In the genomic region with DNA sequence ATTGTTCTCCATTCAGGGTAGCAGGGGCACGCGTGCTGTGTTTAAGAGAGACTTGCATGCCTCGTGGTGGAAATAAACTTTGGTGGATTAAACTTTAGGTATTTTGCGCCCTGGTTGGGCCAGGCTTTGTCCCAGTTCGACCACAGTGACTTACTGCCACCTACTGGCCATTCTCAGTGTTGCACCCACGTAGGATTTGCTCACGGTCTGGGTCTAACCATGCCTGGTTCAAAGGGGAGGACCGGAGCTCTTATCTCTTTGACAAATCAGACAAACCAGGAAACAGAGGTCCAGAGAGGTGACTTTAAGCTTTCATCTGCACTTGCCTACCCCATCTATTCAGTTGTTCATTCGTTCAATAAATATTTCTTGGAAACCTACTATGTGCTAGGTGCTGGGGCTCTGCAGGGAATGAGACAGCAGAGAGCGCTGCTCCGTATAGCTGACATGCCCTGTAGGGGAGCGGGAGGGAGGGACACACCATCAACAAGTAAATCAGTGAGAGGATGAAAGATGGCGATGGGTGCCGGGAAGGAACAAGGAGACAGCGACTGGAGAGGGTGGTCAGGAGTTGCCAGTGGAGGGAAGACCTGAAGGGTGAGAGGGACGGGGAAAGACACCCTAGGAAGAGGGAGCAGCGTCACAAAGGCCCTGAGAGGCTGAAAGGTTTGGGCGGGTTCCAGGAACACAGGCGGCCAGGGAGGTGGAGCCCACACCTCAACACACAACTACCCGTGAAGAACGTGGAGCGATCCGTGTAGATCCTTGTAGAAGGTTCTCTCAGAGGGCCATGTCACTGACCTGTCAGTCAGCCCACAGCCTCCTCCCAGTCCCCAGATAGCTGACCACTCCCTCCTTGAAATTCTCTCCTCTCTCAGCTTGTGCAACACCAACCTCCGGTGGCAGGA, we compare ENCODE assay signal across 1 cellular context.
TF ChIP-seq lines count a peak whose summit lies in the region.

No MANE protein-coding gene starts in this region.

TF ChIP-seq in HepG2, 621 proteins besides CTCF, POLR2A, EP300 and RAD21 (continued from another document and continues in another):
- TF ChIP-seq, protein P1, sequence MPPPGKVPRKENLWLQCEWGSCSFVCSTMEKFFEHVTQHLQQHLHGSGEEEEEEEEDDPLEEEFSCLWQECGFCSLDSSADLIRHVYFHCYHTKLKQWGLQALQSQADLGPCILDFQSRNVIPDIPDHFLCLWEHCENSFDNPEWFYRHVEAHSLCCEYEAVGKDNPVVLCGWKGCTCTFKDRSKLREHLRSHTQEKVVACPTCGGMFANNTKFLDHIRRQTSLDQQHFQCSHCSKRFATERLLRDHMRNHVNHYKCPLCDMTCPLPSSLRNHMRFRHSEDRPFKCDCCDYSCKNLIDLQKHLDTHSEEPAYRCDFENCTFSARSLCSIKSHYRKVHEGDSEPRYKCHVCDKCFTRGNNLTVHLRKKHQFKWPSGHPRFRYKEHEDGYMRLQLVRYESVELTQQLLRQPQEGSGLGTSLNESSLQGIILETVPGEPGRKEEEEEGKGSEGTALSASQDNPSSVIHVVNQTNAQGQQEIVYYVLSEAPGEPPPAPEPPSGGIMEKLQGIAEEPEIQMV (CRISPR knock-in tag; IDR thresholded peaks at IDR 0.05; ENCODE audit: low read depth) = no peak
- TF ChIP-seq RXRA (CRISPR knock-in tag; IDR thresholded peaks at IDR 0.05) (no peak), LCORL (IDR thresholded peaks at IDR 0.05) (no peak), LCORL (CRISPR knock-in tag; IDR thresholded peaks at IDR 0.05) (peak; percentile 53; the same call in 1 of the 2 replicates), NR2F1 (CRISPR knock-in tag; IDR thresholded peaks at IDR 0.05) (no peak), ZC3H4 (CRISPR knock-in tag; IDR thresholded peaks at IDR 0.05; ENCODE audit: borderline replicate concordance) (no peak), ZNF10 (CRISPR knock-in tag; IDR thresholded peaks at IDR 0.05; ENCODE audit: borderline replicate concordance, low read depth) (no peak), HNRNPL (IDR thresholded peaks at IDR 0.05; ENCODE audit: low read depth, low read length) (no peak), ZNF720 (CRISPR knock-in tag; IDR thresholded peaks at IDR 0.05) (no peak), ZFP36 (IDR thresholded peaks at IDR 0.05; ENCODE audit: borderline replicate concordance, low read depth, low read length, partially characterized antibody) (no peak), ZNF747 (CRISPR knock-in tag; IDR thresholded peaks at IDR 0.05; ENCODE audit: borderline replicate concordance) (peak; percentile 87; the same call in 1 of the 2 replicates), ZBTB3 (CRISPR knock-in tag; IDR thresholded peaks at IDR 0.05; ENCODE audit: borderline replicate concordance, low read depth) (no peak), ZNF136 (CRISPR knock-in tag; IDR thresholded peaks at IDR 0.05; ENCODE audit: low read depth) (no peak), ZNF776 (CRISPR knock-in tag; IDR thresholded peaks at IDR 0.05) (no peak), TMF1 (CRISPR knock-in tag; IDR thresholded peaks at IDR 0.05; ENCODE audit: low read depth) (no peak), SP2 (CRISPR knock-in tag; IDR thresholded peaks at IDR 0.05) (no peak; the same call in 1 of the 2 replicates), GZF1 (CRISPR knock-in tag; IDR thresholded peaks at IDR 0.05) (no peak), ZNF12 (CRISPR knock-in tag; IDR thresholded peaks at IDR 0.05) (no peak), RFXAP (CRISPR knock-in tag; IDR thresholded peaks at IDR 0.05; ENCODE audit: borderline replicate concordance) (no peak), ZNF235 (CRISPR knock-in tag; IDR thresholded peaks at IDR 0.05; ENCODE audit: borderline replicate concordance) (no peak), CCDC6 (CRISPR knock-in tag; IDR thresholded peaks at IDR 0.05) (no peak; the same call in 1 of the 2 replicates), ZNF781 (CRISPR knock-in tag; IDR thresholded peaks at IDR 0.05; ENCODE audit: borderline replicate concordance, not compliant biosample characterization) (no peak), ZKSCAN5 (CRISPR knock-in tag; IDR thresholded peaks at IDR 0.05) (no peak), ZNF547 (CRISPR knock-in tag; IDR thresholded peaks at IDR 0.05) (peak; percentile 60; the same call in 1 of the 2 replicates), SMAD3 (CRISPR knock-in tag; IDR thresholded peaks at IDR 0.05) (no peak), HNRNPK (IDR thresholded peaks at IDR 0.05; ENCODE audit: low read depth, low read length, poor library complexity, severe bottlenecking) (no peak), RARG (CRISPR knock-in tag; IDR thresholded peaks at IDR 0.05; ENCODE audit: low read depth) (no peak), THAP11 (CRISPR knock-in tag; IDR thresholded peaks at IDR 0.05) (no peak), BRCA1 (CRISPR knock-in tag; IDR thresholded peaks at IDR 0.05) (no peak), ZNF562 (CRISPR knock-in tag; IDR thresholded peaks at IDR 0.05; ENCODE audit: borderline replicate concordance) (no peak), MBD4 (IDR thresholded peaks at IDR 0.05; ENCODE audit: borderline replicate concordance, low read length) (no peak)
- TF ChIP-seq, protein P2, sequence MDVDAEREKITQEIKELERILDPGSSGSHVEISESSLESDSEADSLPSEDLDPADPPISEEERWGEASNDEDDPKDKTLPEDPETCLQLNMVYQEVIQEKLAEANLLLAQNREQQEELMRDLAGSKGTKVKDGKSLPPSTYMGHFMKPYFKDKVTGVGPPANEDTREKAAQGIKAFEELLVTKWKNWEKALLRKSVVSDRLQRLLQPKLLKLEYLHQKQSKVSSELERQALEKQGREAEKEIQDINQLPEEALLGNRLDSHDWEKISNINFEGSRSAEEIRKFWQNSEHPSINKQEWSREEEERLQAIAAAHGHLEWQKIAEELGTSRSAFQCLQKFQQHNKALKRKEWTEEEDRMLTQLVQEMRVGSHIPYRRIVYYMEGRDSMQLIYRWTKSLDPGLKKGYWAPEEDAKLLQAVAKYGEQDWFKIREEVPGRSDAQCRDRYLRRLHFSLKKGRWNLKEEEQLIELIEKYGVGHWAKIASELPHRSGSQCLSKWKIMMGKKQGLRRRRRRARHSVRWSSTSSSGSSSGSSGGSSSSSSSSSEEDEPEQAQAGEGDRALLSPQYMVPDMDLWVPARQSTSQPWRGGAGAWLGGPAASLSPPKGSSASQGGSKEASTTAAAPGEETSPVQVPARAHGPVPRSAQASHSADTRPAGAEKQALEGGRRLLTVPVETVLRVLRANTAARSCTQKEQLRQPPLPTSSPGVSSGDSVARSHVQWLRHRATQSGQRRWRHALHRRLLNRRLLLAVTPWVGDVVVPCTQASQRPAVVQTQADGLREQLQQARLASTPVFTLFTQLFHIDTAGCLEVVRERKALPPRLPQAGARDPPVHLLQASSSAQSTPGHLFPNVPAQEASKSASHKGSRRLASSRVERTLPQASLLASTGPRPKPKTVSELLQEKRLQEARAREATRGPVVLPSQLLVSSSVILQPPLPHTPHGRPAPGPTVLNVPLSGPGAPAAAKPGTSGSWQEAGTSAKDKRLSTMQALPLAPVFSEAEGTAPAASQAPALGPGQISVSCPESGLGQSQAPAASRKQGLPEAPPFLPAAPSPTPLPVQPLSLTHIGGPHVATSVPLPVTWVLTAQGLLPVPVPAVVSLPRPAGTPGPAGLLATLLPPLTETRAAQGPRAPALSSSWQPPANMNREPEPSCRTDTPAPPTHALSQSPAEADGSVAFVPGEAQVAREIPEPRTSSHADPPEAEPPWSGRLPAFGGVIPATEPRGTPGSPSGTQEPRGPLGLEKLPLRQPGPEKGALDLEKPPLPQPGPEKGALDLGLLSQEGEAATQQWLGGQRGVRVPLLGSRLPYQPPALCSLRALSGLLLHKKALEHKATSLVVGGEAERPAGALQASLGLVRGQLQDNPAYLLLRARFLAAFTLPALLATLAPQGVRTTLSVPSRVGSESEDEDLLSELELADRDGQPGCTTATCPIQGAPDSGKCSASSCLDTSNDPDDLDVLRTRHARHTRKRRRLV (CRISPR knock-in tag; IDR thresholded peaks at IDR 0.05) = no peak
- TF ChIP-seq, protein P3, sequence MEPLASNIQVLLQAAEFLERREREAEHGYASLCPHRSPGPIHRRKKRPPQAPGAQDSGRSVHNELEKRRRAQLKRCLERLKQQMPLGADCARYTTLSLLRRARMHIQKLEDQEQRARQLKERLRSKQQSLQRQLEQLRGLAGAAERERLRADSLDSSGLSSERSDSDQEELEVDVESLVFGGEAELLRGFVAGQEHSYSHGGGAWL (CRISPR knock-in tag; IDR thresholded peaks at IDR 0.05) = no peak
- TF ChIP-seq, protein P4, sequence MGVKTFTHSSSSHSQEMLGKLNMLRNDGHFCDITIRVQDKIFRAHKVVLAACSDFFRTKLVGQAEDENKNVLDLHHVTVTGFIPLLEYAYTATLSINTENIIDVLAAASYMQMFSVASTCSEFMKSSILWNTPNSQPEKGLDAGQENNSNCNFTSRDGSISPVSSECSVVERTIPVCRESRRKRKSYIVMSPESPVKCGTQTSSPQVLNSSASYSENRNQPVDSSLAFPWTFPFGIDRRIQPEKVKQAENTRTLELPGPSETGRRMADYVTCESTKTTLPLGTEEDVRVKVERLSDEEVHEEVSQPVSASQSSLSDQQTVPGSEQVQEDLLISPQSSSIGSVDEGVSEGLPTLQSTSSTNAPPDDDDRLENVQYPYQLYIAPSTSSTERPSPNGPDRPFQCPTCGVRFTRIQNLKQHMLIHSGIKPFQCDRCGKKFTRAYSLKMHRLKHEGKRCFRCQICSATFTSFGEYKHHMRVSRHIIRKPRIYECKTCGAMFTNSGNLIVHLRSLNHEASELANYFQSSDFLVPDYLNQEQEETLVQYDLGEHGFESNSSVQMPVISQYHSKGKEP (CRISPR knock-in tag; IDR thresholded peaks at IDR 0.05) = no peak
- TF ChIP-seq, protein P5, sequence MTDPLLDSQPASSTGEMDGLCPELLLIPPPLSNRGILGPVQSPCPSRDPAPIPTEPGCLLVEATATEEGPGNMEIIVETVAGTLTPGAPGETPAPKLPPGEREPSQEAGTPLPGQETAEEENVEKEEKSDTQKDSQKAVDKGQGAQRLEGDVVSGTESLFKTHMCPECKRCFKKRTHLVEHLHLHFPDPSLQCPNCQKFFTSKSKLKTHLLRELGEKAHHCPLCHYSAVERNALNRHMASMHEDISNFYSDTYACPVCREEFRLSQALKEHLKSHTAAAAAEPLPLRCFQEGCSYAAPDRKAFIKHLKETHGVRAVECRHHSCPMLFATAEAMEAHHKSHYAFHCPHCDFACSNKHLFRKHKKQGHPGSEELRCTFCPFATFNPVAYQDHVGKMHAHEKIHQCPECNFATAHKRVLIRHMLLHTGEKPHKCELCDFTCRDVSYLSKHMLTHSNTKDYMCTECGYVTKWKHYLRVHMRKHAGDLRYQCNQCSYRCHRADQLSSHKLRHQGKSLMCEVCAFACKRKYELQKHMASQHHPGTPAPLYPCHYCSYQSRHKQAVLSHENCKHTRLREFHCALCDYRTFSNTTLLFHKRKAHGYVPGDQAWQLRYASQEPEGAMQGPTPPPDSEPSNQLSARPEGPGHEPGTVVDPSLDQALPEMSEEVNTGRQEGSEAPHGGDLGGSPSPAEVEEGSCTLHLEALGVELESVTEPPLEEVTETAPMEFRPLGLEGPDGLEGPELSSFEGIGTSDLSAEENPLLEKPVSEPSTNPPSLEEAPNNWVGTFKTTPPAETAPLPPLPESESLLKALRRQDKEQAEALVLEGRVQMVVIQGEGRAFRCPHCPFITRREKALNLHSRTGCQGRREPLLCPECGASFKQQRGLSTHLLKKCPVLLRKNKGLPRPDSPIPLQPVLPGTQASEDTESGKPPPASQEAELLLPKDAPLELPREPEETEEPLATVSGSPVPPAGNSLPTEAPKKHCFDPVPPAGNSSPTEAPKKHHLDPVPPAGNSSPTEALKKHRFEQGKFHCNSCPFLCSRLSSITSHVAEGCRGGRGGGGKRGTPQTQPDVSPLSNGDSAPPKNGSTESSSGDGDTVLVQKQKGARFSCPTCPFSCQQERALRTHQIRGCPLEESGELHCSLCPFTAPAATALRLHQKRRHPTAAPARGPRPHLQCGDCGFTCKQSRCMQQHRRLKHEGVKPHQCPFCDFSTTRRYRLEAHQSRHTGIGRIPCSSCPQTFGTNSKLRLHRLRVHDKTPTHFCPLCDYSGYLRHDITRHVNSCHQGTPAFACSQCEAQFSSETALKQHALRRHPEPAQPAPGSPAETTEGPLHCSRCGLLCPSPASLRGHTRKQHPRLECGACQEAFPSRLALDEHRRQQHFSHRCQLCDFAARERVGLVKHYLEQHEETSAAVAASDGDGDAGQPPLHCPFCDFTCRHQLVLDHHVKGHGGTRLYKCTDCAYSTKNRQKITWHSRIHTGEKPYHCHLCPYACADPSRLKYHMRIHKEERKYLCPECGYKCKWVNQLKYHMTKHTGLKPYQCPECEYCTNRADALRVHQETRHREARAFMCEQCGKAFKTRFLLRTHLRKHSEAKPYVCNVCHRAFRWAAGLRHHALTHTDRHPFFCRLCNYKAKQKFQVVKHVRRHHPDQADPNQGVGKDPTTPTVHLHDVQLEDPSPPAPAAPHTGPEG (CRISPR knock-in tag; IDR thresholded peaks at IDR 0.05) = no peak
- TF ChIP-seq, protein P6, sequence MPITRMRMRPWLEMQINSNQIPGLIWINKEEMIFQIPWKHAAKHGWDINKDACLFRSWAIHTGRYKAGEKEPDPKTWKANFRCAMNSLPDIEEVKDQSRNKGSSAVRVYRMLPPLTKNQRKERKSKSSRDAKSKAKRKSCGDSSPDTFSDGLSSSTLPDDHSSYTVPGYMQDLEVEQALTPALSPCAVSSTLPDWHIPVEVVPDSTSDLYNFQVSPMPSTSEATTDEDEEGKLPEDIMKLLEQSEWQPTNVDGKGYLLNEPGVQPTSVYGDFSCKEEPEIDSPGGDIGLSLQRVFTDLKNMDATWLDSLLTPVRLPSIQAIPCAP (CRISPR knock-in tag; IDR thresholded peaks at IDR 0.05; ENCODE audit: low read depth) = no peak
- TF ChIP-seq, protein P7, sequence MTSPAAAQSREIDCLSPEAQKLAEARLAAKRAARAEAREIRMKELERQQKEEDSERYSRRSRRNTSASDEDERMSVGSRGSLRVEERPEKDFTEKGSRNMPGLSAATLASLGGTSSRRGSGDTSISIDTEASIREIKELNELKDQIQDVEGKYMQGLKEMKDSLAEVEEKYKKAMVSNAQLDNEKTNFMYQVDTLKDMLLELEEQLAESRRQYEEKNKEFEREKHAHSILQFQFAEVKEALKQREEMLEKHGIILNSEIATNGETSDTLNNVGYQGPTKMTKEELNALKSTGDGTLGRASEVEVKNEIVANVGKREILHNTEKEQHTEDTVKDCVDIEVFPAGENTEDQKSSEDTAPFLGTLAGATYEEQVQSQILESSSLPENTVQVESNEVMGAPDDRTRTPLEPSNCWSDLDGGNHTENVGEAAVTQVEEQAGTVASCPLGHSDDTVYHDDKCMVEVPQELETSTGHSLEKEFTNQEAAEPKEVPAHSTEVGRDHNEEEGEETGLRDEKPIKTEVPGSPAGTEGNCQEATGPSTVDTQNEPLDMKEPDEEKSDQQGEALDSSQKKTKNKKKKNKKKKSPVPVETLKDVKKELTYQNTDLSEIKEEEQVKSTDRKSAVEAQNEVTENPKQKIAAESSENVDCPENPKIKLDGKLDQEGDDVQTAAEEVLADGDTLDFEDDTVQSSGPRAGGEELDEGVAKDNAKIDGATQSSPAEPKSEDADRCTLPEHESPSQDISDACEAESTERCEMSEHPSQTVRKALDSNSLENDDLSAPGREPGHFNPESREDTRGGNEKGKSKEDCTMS (CRISPR knock-in tag; conservative IDR thresholded peaks at IDR 0.05) = no peak
- TF ChIP-seq, protein P8, sequence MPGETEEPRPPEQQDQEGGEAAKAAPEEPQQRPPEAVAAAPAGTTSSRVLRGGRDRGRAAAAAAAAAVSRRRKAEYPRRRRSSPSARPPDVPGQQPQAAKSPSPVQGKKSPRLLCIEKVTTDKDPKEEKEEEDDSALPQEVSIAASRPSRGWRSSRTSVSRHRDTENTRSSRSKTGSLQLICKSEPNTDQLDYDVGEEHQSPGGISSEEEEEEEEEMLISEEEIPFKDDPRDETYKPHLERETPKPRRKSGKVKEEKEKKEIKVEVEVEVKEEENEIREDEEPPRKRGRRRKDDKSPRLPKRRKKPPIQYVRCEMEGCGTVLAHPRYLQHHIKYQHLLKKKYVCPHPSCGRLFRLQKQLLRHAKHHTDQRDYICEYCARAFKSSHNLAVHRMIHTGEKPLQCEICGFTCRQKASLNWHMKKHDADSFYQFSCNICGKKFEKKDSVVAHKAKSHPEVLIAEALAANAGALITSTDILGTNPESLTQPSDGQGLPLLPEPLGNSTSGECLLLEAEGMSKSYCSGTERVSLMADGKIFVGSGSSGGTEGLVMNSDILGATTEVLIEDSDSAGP (CRISPR knock-in tag; IDR thresholded peaks at IDR 0.05; ENCODE audit: borderline replicate concordance) = 0 out of 2 replicates have a peak, but pooled peaks have one; percentile 38
